1 cellular context compared by ENCODE assay signal in genomic region chr3:45874677-45875346, GRCh38.
TF ChIP-seq lines count a peak whose summit lies in the region.

No MANE protein-coding gene starts in this region.

TF ChIP-seq in K562, 482 proteins besides CTCF, POLR2A, EP300 and RAD21 (continued from another document and continues in another):
- TF ChIP-seq, protein P1, sequence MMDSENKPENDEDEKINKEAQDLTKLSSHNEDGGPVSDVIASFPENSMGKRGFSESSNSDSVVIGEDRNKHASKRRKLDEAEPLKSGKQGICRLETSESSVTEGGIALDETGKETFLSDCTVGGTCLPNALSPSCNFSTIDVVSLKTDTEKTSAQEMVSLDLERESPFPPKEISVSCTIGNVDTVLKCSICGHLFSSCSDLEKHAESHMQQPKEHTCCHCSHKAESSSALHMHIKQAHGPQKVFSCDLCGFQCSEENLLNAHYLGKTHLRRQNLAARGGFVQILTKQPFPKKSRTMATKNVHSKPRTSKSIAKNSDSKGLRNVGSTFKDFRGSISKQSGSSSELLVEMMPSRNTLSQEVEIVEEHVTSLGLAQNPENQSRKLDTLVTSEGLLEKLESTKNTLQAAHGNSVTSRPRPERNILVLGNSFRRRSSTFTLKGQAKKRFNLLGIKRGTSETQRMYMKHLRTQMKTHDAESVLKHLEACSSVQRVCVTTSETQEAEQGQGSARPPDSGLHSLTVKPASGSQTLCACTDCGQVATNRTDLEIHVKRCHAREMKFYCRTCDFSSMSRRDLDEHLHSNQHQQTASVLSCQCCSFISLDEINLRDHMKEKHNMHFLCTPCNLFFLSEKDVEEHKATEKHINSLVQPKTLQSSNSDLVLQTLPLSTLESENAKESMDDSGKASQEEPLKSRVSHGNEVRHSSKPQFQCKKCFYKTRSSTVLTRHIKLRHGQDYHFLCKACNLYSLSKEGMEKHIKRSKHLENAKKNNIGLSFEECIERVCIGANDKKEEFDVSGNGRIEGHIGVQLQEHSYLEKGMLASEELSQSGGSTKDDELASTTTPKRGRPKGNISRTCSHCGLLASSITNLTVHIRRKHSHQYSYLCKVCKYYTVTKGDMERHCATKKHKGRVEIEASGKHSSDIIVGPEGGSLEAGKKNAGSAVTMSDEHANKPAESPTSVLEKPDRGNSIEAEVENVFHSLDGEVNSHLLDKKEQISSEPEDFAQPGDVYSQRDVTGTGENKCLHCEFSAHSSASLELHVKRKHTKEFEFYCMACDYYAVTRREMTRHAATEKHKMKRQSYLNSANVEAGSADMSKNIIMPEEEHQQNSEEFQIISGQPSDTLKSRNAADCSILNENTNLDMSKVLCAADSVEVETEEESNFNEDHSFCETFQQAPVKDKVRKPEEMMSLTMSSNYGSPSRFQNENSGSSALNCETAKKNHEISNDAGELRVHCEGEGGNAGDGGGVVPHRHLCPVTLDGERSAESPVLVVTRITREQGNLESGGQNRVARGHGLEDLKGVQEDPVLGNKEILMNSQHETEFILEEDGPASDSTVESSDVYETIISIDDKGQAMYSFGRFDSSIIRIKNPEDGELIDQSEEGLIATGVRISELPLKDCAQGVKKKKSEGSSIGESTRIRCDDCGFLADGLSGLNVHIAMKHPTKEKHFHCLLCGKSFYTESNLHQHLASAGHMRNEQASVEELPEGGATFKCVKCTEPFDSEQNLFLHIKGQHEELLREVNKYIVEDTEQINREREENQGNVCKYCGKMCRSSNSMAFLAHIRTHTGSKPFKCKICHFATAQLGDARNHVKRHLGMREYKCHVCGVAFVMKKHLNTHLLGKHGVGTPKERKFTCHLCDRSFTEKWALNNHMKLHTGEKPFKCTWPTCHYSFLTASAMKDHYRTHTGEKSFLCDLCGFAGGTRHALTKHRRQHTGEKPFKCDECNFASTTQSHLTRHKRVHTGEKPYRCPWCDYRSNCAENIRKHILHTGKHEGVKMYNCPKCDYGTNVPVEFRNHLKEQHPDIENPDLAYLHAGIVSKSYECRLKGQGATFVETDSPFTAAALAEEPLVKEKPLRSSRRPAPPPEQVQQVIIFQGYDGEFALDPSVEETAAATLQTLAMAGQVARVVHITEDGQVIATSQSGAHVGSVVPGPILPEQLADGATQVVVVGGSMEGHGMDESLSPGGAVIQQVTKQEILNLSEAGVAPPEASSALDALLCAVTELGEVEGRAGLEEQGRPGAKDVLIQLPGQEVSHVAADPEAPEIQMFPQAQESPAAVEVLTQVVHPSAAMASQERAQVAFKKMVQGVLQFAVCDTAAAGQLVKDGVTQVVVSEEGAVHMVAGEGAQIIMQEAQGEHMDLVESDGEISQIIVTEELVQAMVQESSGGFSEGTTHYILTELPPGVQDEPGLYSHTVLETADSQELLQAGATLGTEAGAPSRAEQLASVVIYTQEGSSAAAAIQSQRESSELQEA (IDR thresholded peaks at IDR 0.05; ENCODE audit: low read depth), result no peak
- peak; percentile 93 for TF ChIP-seq HMBOX1 (IDR thresholded peaks at IDR 0.05)
- 0 out of 2 replicates have a peak, but pooled peaks have one; percentile 15 for TF ChIP-seq JUND (IDR thresholded peaks at IDR 0.05; ENCODE audit: borderline replicate concordance, low read depth, low read length)
- TF ChIP-seq JUND (tag; IDR thresholded peaks at IDR 0.05; ENCODE audit: borderline replicate concordance, low read depth, low read length), result peak; percentile 50; the same call in 1 of the 3 replicates
- TF ChIP-seq ZNF699 (CRISPR knock-in tag; IDR thresholded peaks at IDR 0.05; ENCODE audit: insufficient replicate concordance), result no peak
- TF ChIP-seq CEBPG (CRISPR knock-in tag; IDR thresholded peaks at IDR 0.05), result no peak
- TF ChIP-seq CEBPG (tag; conservative IDR thresholded peaks at IDR 0.05 in 1 of 2, IDR thresholded peaks at IDR 0.05 in 1 of 2), result no peak
- TF ChIP-seq TFAP4 (CRISPR knock-in tag; IDR thresholded peaks at IDR 0.05; ENCODE audit: borderline replicate concordance), result peak; percentile 56
- peak; percentile 87 for TF ChIP-seq L3MBTL2 (IDR thresholded peaks at IDR 0.05)
- peak; percentile 73 for TF ChIP-seq CBFA2T2 (conservative IDR thresholded peaks at IDR 0.05)
- TF ChIP-seq TRIM28 (IDR thresholded peaks at IDR 0.05), result peak; percentile 63; the same call in 1 of the 2 replicates
- peak; percentile 50; the same call in 1 of the 2 replicates for TF ChIP-seq SOX6 (IDR thresholded peaks at IDR 0.05)
- peak; percentile 64 for TF ChIP-seq TEAD4 (IDR thresholded peaks at IDR 0.05; ENCODE audit: low read length)
- TF ChIP-seq TEAD4 (CRISPR knock-in tag; IDR thresholded peaks at IDR 0.05; ENCODE audit: borderline replicate concordance), result no peak
- TF ChIP-seq CSDE1 (IDR thresholded peaks at IDR 0.05), result no peak
- TF ChIP-seq TRIM24 (IDR thresholded peaks at IDR 0.05), result peak in 1 of 2 experiments; percentile 59; a peak in 2 of 4 replicates
- no peak for TF ChIP-seq MTA1 (IDR thresholded peaks at IDR 0.05; ENCODE audit: borderline replicate concordance)
- no peak for TF ChIP-seq HOXB6 (CRISPR knock-in tag; IDR thresholded peaks at IDR 0.05; ENCODE audit: borderline replicate concordance)
- peak; percentile 32; the same call in 1 of the 2 replicates for TF ChIP-seq MGA (IDR thresholded peaks at IDR 0.05)
- peak in 1 of 2 experiments; percentile 50; a peak in 1 of 4 replicates for TF ChIP-seq FOXK2 (conservative IDR thresholded peaks at IDR 0.05 in 1 of 2, IDR thresholded peaks at IDR 0.05 in 1 of 2; ENCODE audit: low read depth in 2 of 2)
- peak; percentile 10; the same call in 1 of the 2 replicates for TF ChIP-seq ESRRA (IDR thresholded peaks at IDR 0.05; ENCODE audit: borderline replicate concordance, low read depth)
- TF ChIP-seq MNT (conservative IDR thresholded peaks at IDR 0.05), result peak; percentile 30 to 55; a peak in 2 of 4 replicates
- TF ChIP-seq TAL1 (IDR thresholded peaks at IDR 0.05), result peak; percentile 70
- TF ChIP-seq, protein P2, sequence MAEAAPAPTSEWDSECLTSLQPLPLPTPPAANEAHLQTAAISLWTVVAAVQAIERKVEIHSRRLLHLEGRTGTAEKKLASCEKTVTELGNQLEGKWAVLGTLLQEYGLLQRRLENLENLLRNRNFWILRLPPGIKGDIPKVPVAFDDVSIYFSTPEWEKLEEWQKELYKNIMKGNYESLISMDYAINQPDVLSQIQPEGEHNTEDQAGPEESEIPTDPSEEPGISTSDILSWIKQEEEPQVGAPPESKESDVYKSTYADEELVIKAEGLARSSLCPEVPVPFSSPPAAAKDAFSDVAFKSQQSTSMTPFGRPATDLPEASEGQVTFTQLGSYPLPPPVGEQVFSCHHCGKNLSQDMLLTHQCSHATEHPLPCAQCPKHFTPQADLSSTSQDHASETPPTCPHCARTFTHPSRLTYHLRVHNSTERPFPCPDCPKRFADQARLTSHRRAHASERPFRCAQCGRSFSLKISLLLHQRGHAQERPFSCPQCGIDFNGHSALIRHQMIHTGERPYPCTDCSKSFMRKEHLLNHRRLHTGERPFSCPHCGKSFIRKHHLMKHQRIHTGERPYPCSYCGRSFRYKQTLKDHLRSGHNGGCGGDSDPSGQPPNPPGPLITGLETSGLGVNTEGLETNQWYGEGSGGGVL (CRISPR knock-in tag; IDR thresholded peaks at IDR 0.05), result no peak
- peak; percentile 77 for TF ChIP-seq SMAD4 (CRISPR knock-in tag; conservative IDR thresholded peaks at IDR 0.05)
- TF ChIP-seq DACH1 (IDR thresholded peaks at IDR 0.05; ENCODE audit: partially characterized antibody), result peak; percentile 25
- peak; percentile 77 for TF ChIP-seq CBFA2T3 (IDR thresholded peaks at IDR 0.05)
